Comparison of ENCODE assay signal across 9 cellular contexts in genomic region chr6:73134588-73134987, GRCh38.
DNase-seq lines count a peak whose midpoint lies in the region; ATAC-seq and TF ChIP-seq lines count a peak whose summit lies in the region.
"Had no signal": no experiment of that assay in that cellular context is flagged by ENCODE, and none has a peak within 500 bp of the region (broad histone marks: within the 10 kb centered on the region; RNA-seq: fewer than 3 reads in every experiment).

No MANE protein-coding gene starts in this region.

- H3K4me3 ChIP-seq in epithelial cell of proximal tubule (ENCODE audit: low read depth, low read length) (no peak overlapping the region), sigmoid colon (no peak overlapping the region)

- TF ChIP-seq EP300 in sigmoid colon (IDR thresholded peaks at IDR 0.05): no peak

- no peaks in the 10 kb centered on the region for H3K9me3 ChIP-seq in sigmoid colon

- H3K36me3 ChIP-seq in sigmoid colon: no peaks in the 10 kb centered on the region

- TF ChIP-seq POLR2A in sigmoid colon (IDR thresholded peaks at IDR 0.05): no peak

- H3K27me3 ChIP-seq in sigmoid colon: no peaks in the 10 kb centered on the region

- DNase-seq in DMS79 (lab: John Stamatoyannopoulos, UW): peak; percentile 48
- DNase-seq in DMS79 treated with DMSO at 0.1 percent for 48 hours (lab: John Stamatoyannopoulos, UW): no peak
- peak; percentile 8 for DNase-seq in NCI-H460 (ENCODE audit: extremely low read depth, low read depth)
- no peak for DNase-seq in epithelial cell of proximal tubule (ENCODE audit: low read depth)
- DNase-seq in stimulated activated CD4-positive, alpha-beta T cell treated with anti-CD3 and anti-CD28 coated beads, Interleukin-15, amount 100 ng/mL, for 24 hours: peak; percentile 58
- no peak for DNase-seq in sigmoid colon
- DNase-seq in NCI-H1694 treated with DMSO at 0.1 percent for 48 hours (lab: John Stamatoyannopoulos, UW): no peak

- intact Hi-C loops in sigmoid colon (cut with DNase I): loop anchor here (10.0 kb wide), 1 partner anchor 810 kb away; no protein-coding TSS in a partner anchor

- no peak overlapping the region for H3K27ac ChIP-seq in sigmoid colon

- H3K4me1 ChIP-seq in sigmoid colon: no peaks in the 10 kb centered on the region

- TF ChIP-seq CTCF in epithelial cell of proximal tubule (conservative IDR thresholded peaks at IDR 0.05; ENCODE audit: low read depth, low read length): peak; percentile 45
- TF ChIP-seq CTCF in sigmoid colon (IDR thresholded peaks at IDR 0.05): no peak

- ATAC-seq in HG03025 (IDR thresholded peaks at IDR 0.05; ENCODE audit: low FRiP score, unreplicated experiment): no peak
- ATAC-seq: naive thymus-derived CD4-positive, alpha-beta T cell had no signal

- WGBS in sigmoid colon, 2 donors: 54 to 68% methylated on average over 11 of the region's 11 CpGs

Comparison
In these comparisons a context has a peak if more than half of its experiments do, and no peak if none do; other contexts are left out.
1. DNase-seq: peak in DMS79 (single experiment), NCI-H460 (single experiment) and stimulated activated CD4-positive, alpha-beta T cell treated with anti-CD3 and anti-CD28 coated beads, Interleukin-15, amount 100 ng/mL, for 24 hours (single experiment); none in DMS79 treated with DMSO at 0.1 percent for 48 hours (single experiment), epithelial cell of proximal tubule (single experiment), sigmoid colon (single experiment) and NCI-H1694 treated with DMSO at 0.1 percent for 48 hours (single experiment).